In the genomic region with DNA sequence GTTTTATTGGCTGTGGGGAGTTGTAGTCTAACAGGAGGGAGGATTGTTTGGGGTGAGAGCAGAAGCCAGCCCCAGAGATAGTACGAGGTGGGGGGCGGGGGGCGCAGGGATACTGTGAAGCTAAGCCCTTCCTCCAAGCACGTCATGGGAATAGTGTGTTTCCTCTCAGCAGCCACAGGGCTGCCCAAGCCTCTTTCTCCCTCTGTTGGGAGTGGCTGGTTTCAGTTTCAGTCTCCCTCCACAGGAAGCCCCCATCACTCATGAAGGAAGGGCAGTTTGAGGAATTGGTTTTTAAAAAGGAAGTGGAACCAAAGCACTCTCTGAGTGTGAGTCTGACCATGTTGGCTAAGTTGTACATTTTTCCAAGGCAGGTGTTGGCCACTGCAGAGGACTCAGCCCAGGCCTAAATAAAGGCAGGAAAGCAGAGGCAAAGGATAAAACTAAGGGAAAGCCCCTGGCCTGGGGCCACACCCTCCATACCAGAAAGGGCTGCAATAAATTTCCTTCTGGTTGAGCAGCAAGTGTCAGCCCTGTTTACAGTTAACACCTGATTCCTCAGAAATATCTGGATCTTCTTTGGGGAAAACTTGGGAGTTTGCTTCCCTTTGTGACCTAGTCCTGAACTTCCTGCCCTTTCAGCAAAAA, we compare ENCODE assay signal across 8 cellular contexts. TPM values are rescaled to one million over a fixed set of nuclear protein-coding genes. Genes with fewer than 3 reads are reported as not detected.
DNase-seq lines count a peak whose midpoint lies in the region; ATAC-seq and TF ChIP-seq lines count a peak whose summit lies in the region.

No MANE protein-coding gene starts in this region.

- intact Hi-C loops in colonic mucosa (cut with DNase I) (no loop called here), lower lobe of right lung (cut with DNase I) (no loop called here)

- H3K27me3 ChIP-seq in colonic mucosa (no peaks in the 10 kb centered on the region), lower lobe of right lung (ENCODE audit: low read depth) (no peaks in the 10 kb centered on the region)

- peak; percentile 30 for DNase-seq in stimulated activated CD4-positive, alpha-beta T cell treated with anti-CD3 and anti-CD28 coated beads, Interleukin-1b, Interleukin-23, amount 100 ng/mL, for 48 hours
- DNase-seq in stimulated activated CD4-positive, alpha-beta T cell treated with anti-CD3 and anti-CD28 coated beads, Interleukin-4, amount 100 ng/mL, for 1 hour: no peak
- DNase-seq in T-helper 2 cell treated with Interferon-gamma antibody and Interleukin-4, amounts not matched to agents 5 μg/mL and 100 μg/mL, for 36 hours (ENCODE audit: low spot score): peak; percentile 49
- DNase-seq in colonic mucosa: peak; percentile 71
- DNase-seq in lower lobe of right lung: peak; percentile 77
- no peak for DNase-seq in GOT3 (lab: John Stamatoyannopoulos, UW)

- peak overlapping the region; percentile 89 for H3K27ac ChIP-seq in colonic mucosa
- H3K27ac ChIP-seq in lower lobe of right lung: peak overlapping the region; percentile 68

- H3K27ac Mint-ChIP-seq in T-helper 2 cell treated with Interferon-gamma antibody and Interleukin-4, amounts not matched to agents 5 μg/mL and 100 μg/mL, for 36 hours: peak overlapping the region; percentile 97
- peak overlapping the region; percentile 90 for H3K27ac Mint-ChIP-seq in stimulated activated naive CD8-positive, alpha-beta T cell treated with anti-CD3 and anti-CD28 coated beads, Interleukin-15, Interleukin-2, amounts not matched to agents 100 ng/mL and 50 ng/mL, for 24 hours

- H3K36me3 Mint-ChIP-seq in T-helper 2 cell treated with Interferon-gamma antibody and Interleukin-4, amounts not matched to agents 5 μg/mL and 100 μg/mL, for 36 hours (ENCODE audit: low read depth): peaks cover 61% of the 10 kb centered on the region
- peaks cover 51% of the 10 kb centered on the region for H3K36me3 Mint-ChIP-seq in stimulated activated naive CD8-positive, alpha-beta T cell treated with anti-CD3 and anti-CD28 coated beads, Interleukin-15, Interleukin-2, amounts not matched to agents 100 ng/mL and 50 ng/mL, for 24 hours (ENCODE audit: low read depth)

- H3K36me3 ChIP-seq in colonic mucosa (peaks cover 2% of the 10 kb centered on the region), lower lobe of right lung (peaks cover 31% of the 10 kb centered on the region)

- no peaks in the 10 kb centered on the region for H3K9me3 Mint-ChIP-seq in T-helper 2 cell treated with Interferon-gamma antibody and Interleukin-4, amounts not matched to agents 5 μg/mL and 100 μg/mL, for 36 hours
- no peaks in the 10 kb centered on the region for H3K9me3 Mint-ChIP-seq in stimulated activated naive CD8-positive, alpha-beta T cell treated with anti-CD3 and anti-CD28 coated beads, Interleukin-15, Interleukin-2, amounts not matched to agents 100 ng/mL and 50 ng/mL, for 24 hours

- ATAC-seq in HG03571 (IDR thresholded peaks at IDR 0.05; ENCODE audit: unreplicated experiment) (peak; percentile 39), lower lobe of right lung (peak; percentile 47 to 62)

- H3K4me3 Mint-ChIP-seq in T-helper 2 cell treated with Interferon-gamma antibody and Interleukin-4, amounts not matched to agents 5 μg/mL and 100 μg/mL, for 36 hours: peak overlapping the region; percentile 95
- peak overlapping the region; percentile 97 for H3K4me3 Mint-ChIP-seq in stimulated activated naive CD8-positive, alpha-beta T cell treated with anti-CD3 and anti-CD28 coated beads, Interleukin-15, Interleukin-2, amounts not matched to agents 100 ng/mL and 50 ng/mL, for 24 hours

- peaks cover 69% of the 10 kb centered on the region for H3K4me1 Mint-ChIP-seq in T-helper 2 cell treated with Interferon-gamma antibody and Interleukin-4, amounts not matched to agents 5 μg/mL and 100 μg/mL, for 36 hours (ENCODE audit: low read depth)
- H3K4me1 Mint-ChIP-seq in stimulated activated naive CD8-positive, alpha-beta T cell treated with anti-CD3 and anti-CD28 coated beads, Interleukin-15, Interleukin-2, amounts not matched to agents 100 ng/mL and 50 ng/mL, for 24 hours (ENCODE audit: low read depth): peaks cover 82% of the 10 kb centered on the region

- H3K4me3 ChIP-seq in colonic mucosa (no peak overlapping the region), lower lobe of right lung (no peak overlapping the region)

- H3K9me3 ChIP-seq in colonic mucosa (no peaks in the 10 kb centered on the region), lower lobe of right lung (no peaks in the 10 kb centered on the region)

- no peak for TF ChIP-seq CTCF in colonic mucosa (IDR thresholded peaks at IDR 0.05)
- TF ChIP-seq CTCF in lower lobe of right lung (IDR thresholded peaks at IDR 0.05): no peak

- peaks cover 33% of the 10 kb centered on the region for H3K4me1 ChIP-seq in colonic mucosa
- peaks cover 76% of the 10 kb centered on the region for H3K4me1 ChIP-seq in lower lobe of right lung

- H3K9ac ChIP-seq in colonic mucosa (ENCODE audit: low read depth in 2 of 2, low read length in 2 of 2): peak overlapping the region in 1 of 2 donors; percentile 90

- H3K27me3 Mint-ChIP-seq in T-helper 2 cell treated with Interferon-gamma antibody and Interleukin-4, amounts not matched to agents 5 μg/mL and 100 μg/mL, for 36 hours (ENCODE audit: low read depth): no peaks in the 10 kb centered on the region
- no peaks in the 10 kb centered on the region for H3K27me3 Mint-ChIP-seq in stimulated activated naive CD8-positive, alpha-beta T cell treated with anti-CD3 and anti-CD28 coated beads, Interleukin-15, Interleukin-2, amounts not matched to agents 100 ng/mL and 50 ng/mL, for 24 hours

RNA-seq across cellular contexts. Expression of gene RAB24, which starts 3.2 kb away (rescaled TPM):
- 10 to 100 TPM; 32.9 to 39.5 TPM for total RNA-seq in colonic mucosa
- 41.6 TPM for total RNA-seq in lower lobe of right lung

RNA-seq across cellular contexts. Expression of gene PRELID1, which starts 3.2 kb away (rescaled TPM):
- total RNA-seq in colonic mucosa (100 to 1,000 TPM; 245 to 396 TPM), lower lobe of right lung (101 TPM)

RNA-seq across cellular contexts. Expression of gene MXD3, which starts 11.3 kb away (rescaled TPM):
- 10 to 100 TPM in 1 of 2 donors, 1 to 10 TPM in 1; 9.3 to 36.4 TPM for total RNA-seq in colonic mucosa
- total RNA-seq in lower lobe of right lung: 10.8 TPM

RNA-seq across cellular contexts. Expression of gene LMAN2, which starts 51.1 kb away (rescaled TPM):
- total RNA-seq in colonic mucosa (100 to 1,000 TPM; 137 to 185 TPM), lower lobe of right lung (108 TPM)

RNA-seq across cellular contexts. Expression of gene RGS14, which starts 57.4 kb away (rescaled TPM):
- total RNA-seq in colonic mucosa (10 to 100 TPM in 1 of 2 donors, 1 to 10 TPM in 1; 9.1 to 10.1 TPM), lower lobe of right lung (16.2 TPM)

Comparison
In these comparisons a context has a peak if more than half of its experiments do, and no peak if none do; other contexts are left out.
1. DNase-seq: peak in stimulated activated CD4-positive, alpha-beta T cell treated with anti-CD3 and anti-CD28 coated beads, Interleukin-1b, Interleukin-23, amount 100 ng/mL, for 48 hours (single experiment), T-helper 2 cell treated with Interferon-gamma antibody and Interleukin-4, amounts not matched to agents 5 μg/mL and 100 μg/mL, for 36 hours (single experiment), colonic mucosa (single experiment) and lower lobe of right lung (single experiment); none in stimulated activated CD4-positive, alpha-beta T cell treated with anti-CD3 and anti-CD28 coated beads, Interleukin-4, amount 100 ng/mL, for 1 hour (single experiment) and GOT3 (single experiment).